Comparison of ENCODE assay signal across 2 cellular contexts in the genomic region with DNA sequence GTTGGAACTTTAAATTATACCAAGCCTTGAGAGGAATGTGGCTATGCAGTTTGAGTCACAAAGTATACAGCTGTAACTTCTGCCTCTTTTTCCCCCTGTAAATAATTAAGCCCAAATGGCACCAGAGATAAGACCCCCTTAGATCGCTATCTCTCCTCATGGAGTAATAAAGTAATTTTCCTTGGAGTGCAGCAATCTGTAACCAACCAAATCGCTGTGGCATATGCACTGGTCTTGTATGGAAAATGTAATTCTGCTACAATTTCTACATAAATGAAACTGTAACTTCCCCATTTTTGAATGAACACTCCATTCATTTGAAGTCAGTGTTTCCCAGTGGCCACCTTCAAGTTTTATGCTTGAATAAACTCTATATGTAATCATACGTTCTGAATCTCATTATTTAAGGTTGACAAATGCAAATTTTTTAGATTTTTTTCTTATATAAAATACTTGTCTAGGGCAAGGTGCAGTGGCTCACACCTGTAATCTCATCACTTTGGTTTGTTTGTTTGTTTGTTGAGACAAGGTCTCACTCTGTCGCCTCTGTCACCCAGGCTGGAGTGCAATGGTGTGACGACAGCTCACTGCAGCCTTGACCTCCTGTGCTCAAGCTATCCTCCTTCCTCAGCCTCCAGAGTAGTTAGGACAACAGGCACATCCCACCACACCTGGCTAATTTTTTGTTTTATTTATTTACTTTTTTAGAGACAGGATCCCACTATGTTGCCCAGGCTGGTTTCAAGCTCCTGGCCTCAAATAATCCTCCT.
A peak's percentile ranks its signal among the peaks of the same experiment; 100 is the strongest.
TF ChIP-seq lines count a peak whose summit lies in the region.

No MANE protein-coding gene starts in this region.

TF ChIP-seq in A549, 52 proteins besides CTCF, POLR2A, EP300 and RAD21:
- TF ChIP-seq, protein P1, sequence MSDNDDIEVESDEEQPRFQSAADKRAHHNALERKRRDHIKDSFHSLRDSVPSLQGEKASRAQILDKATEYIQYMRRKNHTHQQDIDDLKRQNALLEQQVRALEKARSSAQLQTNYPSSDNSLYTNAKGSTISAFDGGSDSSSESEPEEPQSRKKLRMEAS (IDR thresholded peaks at IDR 0.05), result peak; percentile 42; the same call in 1 of the 2 replicates
- TF ChIP-seq SMC3 (IDR thresholded peaks at IDR 0.05), result no peak
- peak; percentile 96 for TF ChIP-seq GATA3 (IDR thresholded peaks at IDR 0.05; ENCODE audit: borderline replicate concordance)
- no peak for TF ChIP-seq FOSL2 (IDR thresholded peaks at IDR 0.05)
- TF ChIP-seq FOSL2 (CRISPR knock-in tag; IDR thresholded peaks at IDR 0.05), result peak; percentile 54
- TF ChIP-seq CEBPB (IDR thresholded peaks at IDR 0.05), result peak in 1 of 2 experiments; percentile 34; a peak in 1 of 4 replicates

TF ChIP-seq in GM12878, 131 proteins besides CTCF, POLR2A, EP300 and RAD21 (continued from another document):
- TF ChIP-seq, protein P2, sequence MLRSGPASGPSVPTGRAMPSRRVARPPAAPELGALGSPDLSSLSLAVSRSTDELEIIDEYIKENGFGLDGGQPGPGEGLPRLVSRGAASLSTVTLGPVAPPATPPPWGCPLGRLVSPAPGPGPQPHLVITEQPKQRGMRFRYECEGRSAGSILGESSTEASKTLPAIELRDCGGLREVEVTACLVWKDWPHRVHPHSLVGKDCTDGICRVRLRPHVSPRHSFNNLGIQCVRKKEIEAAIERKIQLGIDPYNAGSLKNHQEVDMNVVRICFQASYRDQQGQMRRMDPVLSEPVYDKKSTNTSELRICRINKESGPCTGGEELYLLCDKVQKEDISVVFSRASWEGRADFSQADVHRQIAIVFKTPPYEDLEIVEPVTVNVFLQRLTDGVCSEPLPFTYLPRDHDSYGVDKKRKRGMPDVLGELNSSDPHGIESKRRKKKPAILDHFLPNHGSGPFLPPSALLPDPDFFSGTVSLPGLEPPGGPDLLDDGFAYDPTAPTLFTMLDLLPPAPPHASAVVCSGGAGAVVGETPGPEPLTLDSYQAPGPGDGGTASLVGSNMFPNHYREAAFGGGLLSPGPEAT (IDR thresholded peaks at IDR 0.05; ENCODE audit: low read depth), result 0 out of 2 replicates have a peak, but pooled peaks have one; percentile 16
- TF ChIP-seq PML (IDR thresholded peaks at IDR 0.05; ENCODE audit: low read length) (no peak), ATF7 (IDR thresholded peaks at IDR 0.05; ENCODE audit: low read depth) (0 out of 2 replicates have a peak, but pooled peaks have one; percentile 18)
TF ChIP-seq in GM12878: peak in this region for 2.
